Comparison of ENCODE assay signal across 17 cellular contexts in the genomic region with DNA sequence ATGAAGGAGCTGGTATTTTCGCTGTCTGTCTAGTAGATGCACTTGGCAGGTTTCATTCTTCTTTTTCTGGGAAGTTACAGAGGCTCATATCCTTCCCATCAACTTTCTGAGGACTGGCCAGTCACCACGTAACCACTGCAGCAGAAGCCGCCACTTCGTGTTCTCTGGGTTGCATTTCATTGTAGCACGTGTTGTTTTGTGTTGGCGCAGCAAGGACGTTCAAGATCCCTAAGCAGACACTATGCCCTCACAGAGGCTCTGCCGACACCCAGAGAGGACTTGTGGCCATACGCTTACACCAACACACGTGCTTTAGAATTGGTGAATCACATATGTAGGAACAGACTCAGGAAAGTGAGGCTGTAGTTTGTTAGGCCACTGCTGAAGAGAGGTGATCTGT. TPM values are rescaled to one million over a fixed set of nuclear protein-coding genes. Genes with fewer than 3 reads are reported as not detected.
"Had no signal": no experiment of that assay in that cellular context is flagged by ENCODE, and none has a peak within 500 bp of the region (broad histone marks: within the 10 kb centered on the region; RNA-seq: fewer than 3 reads in every experiment).

No MANE protein-coding gene starts in this region.

- H3K9me3 Mint-ChIP-seq: activated naive CD4-positive, alpha-beta T cell treated with anti-CD3 and anti-CD28 coated beads, Interleukin-2, amount 50 U/mL, for 72 hours had no signal

- H3K27ac ChIP-seq: brain microvascular endothelial cell, foreskin keratinocyte, left lung, pancreas, SJCRH30, upper lobe of left lung had no signal

- ATAC-seq: activated CD8-positive, alpha-beta T cell treated with anti-CD3 and anti-CD28 coated beads, Interleukin-2, amount 10 ng/mL, durations not matched to agents 7 days and 5 days; activated naive CD4-positive, alpha-beta T cell treated with anti-CD3 and anti-CD28 coated beads, Interleukin-2, amount 50 U/mL, for 72 hours; foreskin keratinocyte; left lung; pancreas had no signal

- H3K27ac Mint-ChIP-seq: activated naive CD4-positive, alpha-beta T cell treated with anti-CD3 and anti-CD28 coated beads, Interleukin-2, amount 50 U/mL, for 72 hours had no signal

- H3K4me1 ChIP-seq: left lung, SJCRH30 had no signal

- H3K9me3 ChIP-seq: left lung, pancreas, SJCRH30, upper lobe of left lung had no signal

- DNase-seq: activated CD4-positive, alpha-beta T cell treated with anti-CD3 and anti-CD28 coated beads for 1 hour; activated CD8-positive, alpha-beta T cell treated with anti-CD3 and anti-CD28 coated beads, Interleukin-2, amount 10 ng/mL, durations not matched to agents 7 days and 5 days; activated effector memory CD4-positive, alpha-beta T cell treated with anti-CD3 and anti-CD28 coated beads, Interleukin-2, amount 50 U/mL, for 16 hours; amygdala; brain microvascular endothelial cell; foreskin keratinocyte; islet precursor cell; left lung; mesenchymal stem cell; pancreas; retina; SJCRH30; stimulated activated naive CD4-positive, alpha-beta T cell; T-helper 9 cell; upper lobe of left lung had no signal

- H3K4me3 Mint-ChIP-seq: activated CD8-positive, alpha-beta T cell treated with anti-CD3 and anti-CD28 coated beads, Interleukin-2, amount 10 ng/mL, durations not matched to agents 7 days and 5 days had no signal

- H3K27me3 ChIP-seq: brain microvascular endothelial cell, foreskin keratinocyte, left lung, pancreas, SJCRH30, upper lobe of left lung had no signal

- H3K4me3 ChIP-seq: left lung, pancreas, SJCRH30, upper lobe of left lung had no signal

RNA-seq across cellular contexts. Expression of a gene that starts 42.2 kb away (rescaled TPM):
- total RNA-seq: activated CD8-positive, alpha-beta T cell treated with anti-CD3 and anti-CD28 coated beads, Interleukin-2, amount 10 ng/mL, durations not matched to agents 7 days and 5 days; foreskin keratinocyte; SJCRH30 had no signal
- polyA plus RNA-seq: neural cell had no signal
